8 cellular contexts compared by ENCODE assay signal in genomic region chr20:38221041-38221589, GRCh38. TPM values are rescaled to one million over a fixed set of nuclear protein-coding genes. Genes with fewer than 3 reads are reported as not detected.
DNase-seq lines count a peak whose midpoint lies in the region; ATAC-seq and TF ChIP-seq lines count a peak whose summit lies in the region.

No MANE protein-coding gene starts in this region.

- peak; percentile 46 for DNase-seq in SKM-1 treated with dmso at 0.1 percent for 144 hours (lab: John Stamatoyannopoulos, UW; ENCODE audit: unreplicated experiment)
- DNase-seq in SKM-1 (lab: John Stamatoyannopoulos, UW; ENCODE audit: unreplicated experiment): no peak
- peak; percentile 48 for DNase-seq in NCI-H2171 (lab: John Stamatoyannopoulos, UW)
- peak; percentile 92 for DNase-seq in activated CD4-positive, alpha-beta T cell treated with anti-CD3 and anti-CD28 coated beads, Interleukin-2, amount 10 ng/mL, durations not matched to agents 24 days and 14 days
- peak; percentile 65 for DNase-seq in colonic mucosa
- peak; percentile 68 to 73 (median 72) for DNase-seq in right lobe of liver
- DNase-seq in stimulated activated CD8-positive, alpha-beta memory T cell treated with anti-CD3 and anti-CD28 coated beads, Interleukin-12 subunit alpha, Interleukin-12 subunit beta, amount 100 ng/mL, for 1 hour (ENCODE audit: low read depth): peak; percentile 33

- no peaks in the 10 kb centered on the region for H3K9me3 Mint-ChIP-seq in activated CD4-positive, alpha-beta T cell treated with anti-CD3 and anti-CD28 coated beads, Interleukin-2, amount 10 ng/mL, durations not matched to agents 24 days and 14 days

- H3K27me3 Mint-ChIP-seq in activated CD4-positive, alpha-beta T cell treated with anti-CD3 and anti-CD28 coated beads, Interleukin-2, amount 10 ng/mL, durations not matched to agents 24 days and 14 days: no peaks in the 10 kb centered on the region

- no peaks in the 10 kb centered on the region for H3K36me3 ChIP-seq in colonic mucosa
- no peaks in the 10 kb centered on the region for H3K36me3 ChIP-seq in right lobe of liver

- H3K4me1 Mint-ChIP-seq in activated CD4-positive, alpha-beta T cell treated with anti-CD3 and anti-CD28 coated beads, Interleukin-2, amount 10 ng/mL, durations not matched to agents 24 days and 14 days: no peaks in the 10 kb centered on the region

- H3K27ac ChIP-seq in colonic mucosa (no peak overlapping the region), right lobe of liver (no peak overlapping the region)

- H3K9me3 ChIP-seq in colonic mucosa: no peaks in the 10 kb centered on the region
- no peaks in the 10 kb centered on the region for H3K9me3 ChIP-seq in right lobe of liver

- peak; percentile 72 to 80 (median 78) for ATAC-seq in right lobe of liver
- no peak for ATAC-seq in HG03520 (IDR thresholded peaks at IDR 0.05; ENCODE audit: unreplicated experiment)

- H3K4me3 ChIP-seq in colonic mucosa: no peak overlapping the region
- H3K4me3 ChIP-seq in right lobe of liver: no peak overlapping the region

- H3K27me3 ChIP-seq in colonic mucosa: no peaks in the 10 kb centered on the region
- H3K27me3 ChIP-seq in right lobe of liver: no peaks in the 10 kb centered on the region

- TF ChIP-seq CTCF in colonic mucosa (IDR thresholded peaks at IDR 0.05) (peak; percentile 86), right lobe of liver (IDR thresholded peaks at IDR 0.05) (peak; percentile 88 to 91 (median 89))

- H3K9ac ChIP-seq in colonic mucosa (ENCODE audit: low read depth in 2 of 2, low read length in 2 of 2): no peak overlapping the region

- H3K36me3 Mint-ChIP-seq in activated CD4-positive, alpha-beta T cell treated with anti-CD3 and anti-CD28 coated beads, Interleukin-2, amount 10 ng/mL, durations not matched to agents 24 days and 14 days (ENCODE audit: low read depth): no peaks in the 10 kb centered on the region

- H3K4me1 ChIP-seq in colonic mucosa: no peaks in the 10 kb centered on the region
- peaks cover 0 to 5% (median 0%) of the 10 kb centered on the region in 4 donors for H3K4me1 ChIP-seq in right lobe of liver

- TF ChIP-seq POLR2A in right lobe of liver (IDR thresholded peaks at IDR 0.05): no peak

- no peak overlapping the region for H3K27ac Mint-ChIP-seq in activated CD4-positive, alpha-beta T cell treated with anti-CD3 and anti-CD28 coated beads, Interleukin-2, amount 10 ng/mL, durations not matched to agents 24 days and 14 days

- intact Hi-C loops in activated CD4-positive, alpha-beta T cell treated with anti-CD3 and anti-CD28 coated beads, Interleukin-2, amount 10 ng/mL, durations not matched to agents 24 days and 14 days (cut with micrococcal nuclease): loop anchor here (1.0 to 5.0 kb wide), 3 partner anchors 148 to 659 kb away; no protein-coding TSS in a partner anchor
- intact Hi-C loops in colonic mucosa (cut with DNase I) (loop anchor here (2.0 to 10.0 kb wide), 5 partner anchors 54 to 659 kb away; partner anchors contain the start of gene TGM2), right lobe of liver (cut with DNase I) (no loop called here)

- WGBS in right lobe of liver (ENCODE audit: insufficient coverage, low coverage, low lambda C conversion rate, missing lambda C conversion rate): 0% methylated on average over 4 of the region's 12 CpGs

- no peak overlapping the region for H3K4me3 Mint-ChIP-seq in activated CD4-positive, alpha-beta T cell treated with anti-CD3 and anti-CD28 coated beads, Interleukin-2, amount 10 ng/mL, durations not matched to agents 24 days and 14 days

RNA-seq across cellular contexts. Expression of gene KIAA1755, which starts 39.4 kb away (rescaled TPM):
- not detected in 2 replicates for total RNA-seq in activated CD4-positive, alpha-beta T cell treated with anti-CD3 and anti-CD28 coated beads, Interleukin-2, amount 10 ng/mL, durations not matched to agents 24 days and 14 days
- total RNA-seq in colonic mucosa (1 to 10 TPM in 1 of 2 donors, under 1 TPM in 1; 0.40 to 3.9 TPM), right lobe of liver (1 to 10 TPM in 4 of 6 experiments, under 1 TPM in 2; 0.06 to 2.7 (median 1.5) TPM)

RNA-seq across cellular contexts. Expression of gene TGM2, which starts 56.0 kb away (rescaled TPM):
- 0.05 TPM in 1 of 2 replicates, not detected in the other for total RNA-seq in activated CD4-positive, alpha-beta T cell treated with anti-CD3 and anti-CD28 coated beads, Interleukin-2, amount 10 ng/mL, durations not matched to agents 24 days and 14 days
- total RNA-seq in colonic mucosa: 10 to 100 TPM; 14.5 to 32.8 TPM
- 100 to 1,000 TPM; 135 to 940 (median 474) TPM for total RNA-seq in right lobe of liver

Comparison
In these comparisons a context has a peak if more than half of its experiments do, and no peak if none do; other contexts are left out.
1. RNA of gene TGM2, which starts 56.0 kb away (total RNA-seq): 135 to 940 TPM in right lobe of liver and 14.5 to 32.8 TPM in colonic mucosa; 0.05 TPM in activated CD4-positive, alpha-beta T cell treated with anti-CD3 and anti-CD28 coated beads, Interleukin-2, amount 10 ng/mL, durations not matched to agents 24 days and 14 days; every median in the first group is over 10 times any median in the second.
2. intact Hi-C loops: an anchor here in activated CD4-positive, alpha-beta T cell treated with anti-CD3 and anti-CD28 coated beads, Interleukin-2, amount 10 ng/mL, durations not matched to agents 24 days and 14 days (1.0 to 5.0 kb wide) and colonic mucosa (2.0 to 10.0 kb wide); none called in right lobe of liver.